8 cellular contexts compared by ENCODE assay signal in the genomic region with DNA sequence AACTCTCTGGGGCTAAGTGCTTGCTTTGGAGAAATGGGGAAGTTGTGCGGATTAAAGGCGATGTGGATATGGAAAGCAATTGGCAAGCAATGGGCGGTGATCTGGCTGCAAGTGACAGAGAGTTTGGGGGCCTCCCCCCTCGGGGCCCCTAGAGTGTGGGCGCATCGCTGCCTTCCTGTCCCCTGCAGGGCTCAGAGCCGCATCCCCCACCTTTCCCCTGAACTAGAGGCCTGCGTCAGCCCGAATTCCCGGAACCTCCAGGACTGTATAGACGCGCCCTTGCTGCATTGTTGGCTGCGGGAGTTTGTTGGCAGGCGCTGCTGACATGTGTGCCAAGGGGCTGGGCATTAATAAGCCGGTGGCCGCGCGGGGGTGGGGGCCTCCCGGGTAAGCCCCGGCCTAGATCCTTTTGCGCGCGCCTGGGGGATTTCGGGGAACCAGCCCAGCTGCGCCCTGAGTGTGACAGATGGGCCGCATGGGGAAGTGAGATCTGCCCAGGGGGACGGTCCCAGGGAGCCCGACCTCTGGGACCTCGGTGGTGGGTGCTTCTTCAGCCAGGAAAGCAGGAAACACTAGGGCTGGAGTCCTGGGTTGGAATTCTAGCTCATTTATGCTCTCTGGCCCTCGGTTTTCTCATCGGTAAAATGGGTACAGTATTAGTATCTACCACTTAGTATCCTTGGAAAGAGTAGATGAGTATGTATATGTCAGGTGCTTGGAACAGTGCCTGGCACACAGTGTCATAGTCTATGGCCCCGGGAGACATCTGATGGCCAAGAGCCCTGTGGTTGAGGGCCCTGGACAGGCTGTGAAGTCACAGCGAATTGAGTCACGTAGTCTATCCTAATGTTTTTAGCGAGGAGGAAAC. TPM values are rescaled to one million over a fixed set of nuclear protein-coding genes. Genes with fewer than 3 reads are reported as not detected.
DNase-seq lines count a peak whose midpoint lies in the region; ATAC-seq, FAIRE-seq and TF ChIP-seq lines count a peak whose summit lies in the region.

No MANE protein-coding gene starts in this region.

- peak overlapping the region; percentile 44 for H3K23ac ChIP-seq in IMR-90 (ENCODE audit: low read depth, low read length)

- POLR2A ChIA-PET in IMR-90 (lab: Charles Lee; ENCODE audit: unreplicated experiment) = interaction anchor here (0.6 kb wide), 1 partner anchor 1307 kb away, joined by 6 read pairs; the partner anchor contains the start of genes DCUN1D3 and LYRM1
- POLR2A ChIA-PET in activated naive CD8-positive, alpha-beta T cell treated with anti-CD3 and anti-CD28 coated beads, Interleukin-2, amount 10 ng/mL, durations not matched to agents 7 days and 5 days (lab: Charles Lee) = interaction anchor here (0.8 to 2.7 kb wide), 8 partner anchors 11 to 230 kb away, joined by 3 to 38 read pairs (median 6); partner anchors contain the start of gene POLR3E

- H3K9me1 ChIP-seq in IMR-90 (ENCODE audit: insufficient read depth, low read length) = peaks cover 6% of the 10 kb centered on the region

- in situ Hi-C loops in IMR-90 (cut with MboI; ENCODE audit: low sequenced_read_pairs) = no loop called here

- H3K4me3 Mint-ChIP-seq in activated naive CD8-positive, alpha-beta T cell treated with anti-CD3 and anti-CD28 coated beads, Interleukin-2, amount 10 ng/mL, durations not matched to agents 7 days and 5 days = peak overlapping the region; percentile 98

- H2AFZ ChIP-seq in IMR-90 (replicated peaks; ENCODE audit: low read length, poor library complexity) = peak overlapping the region; percentile 96

- peaks cover 31% of the 10 kb centered on the region for H3K4me1 Mint-ChIP-seq in activated naive CD8-positive, alpha-beta T cell treated with anti-CD3 and anti-CD28 coated beads, Interleukin-2, amount 10 ng/mL, durations not matched to agents 7 days and 5 days

- H4K20me1 ChIP-seq in BLaER1 treated with 17β-estradiol and CSF1 and Interleukin-3, amounts not matched to agents 10 nM and 100 nM = peaks cover 13 to 48% (median 20%) of the 10 kb centered on the region in 11 experiments; a peak in 18 of 22 replicates
- H4K20me1 ChIP-seq in IMR-90 (ENCODE audit: insufficient read depth, low read length) = peaks cover 35% of the 10 kb centered on the region

- CTCF ChIA-PET in IMR-90 (lab: Yijun Ruan, JAX) = interaction anchor here (2.3 kb wide), 1 partner anchor 94 kb away, joined by 7 read pairs; no protein-coding TSS in a partner anchor

- 2% methylated on average over 14 of the region's 35 CpGs; no CpG with 5 or more reads in 1 of the 2 experiments for WGBS in IMR-90 (ENCODE audit: extremely low coverage in 2 of 2, insufficient read length in 1 of 2), 2 experiments
- 5 to 6% methylated on average over 34 to 35 of the region's 35 CpGs for WGBS in pancreas, 2 donors

- no peak for TF ChIP-seq CTCF in IMR-90 (conservative IDR thresholded peaks at IDR 0.05; ENCODE audit: low read depth, low read length)
- TF ChIP-seq CTCF in pancreas (IDR thresholded peaks at IDR 0.05) = no peak

- peaks cover 8 to 30% (median 19%) of the 10 kb centered on the region in 11 experiments; a peak in 19 of 22 replicates for H3K36me3 ChIP-seq in BLaER1 treated with 17β-estradiol and CSF1 and Interleukin-3, amounts not matched to agents 10 nM and 100 nM
- H3K36me3 ChIP-seq in IMR-90 (ENCODE audit: control insufficient read depth, insufficient read depth, low read length) = peaks cover 3% of the 10 kb centered on the region; the same call in 1 of the 2 replicates
- H3K36me3 ChIP-seq in SK-N-MC (ENCODE audit: insufficient read depth, low read length) = no peaks in the 10 kb centered on the region; the same call in 1 of the 2 replicates
- H3K36me3 ChIP-seq in pancreas = no peaks in the 10 kb centered on the region

- no peak overlapping the region for H2BK120ac ChIP-seq in IMR-90 (ENCODE audit: low read depth, low read length)

- H3K14ac ChIP-seq in IMR-90 (replicated peaks; ENCODE audit: low read depth, low read length) = peak overlapping the region; percentile 71

- H3K36me3 Mint-ChIP-seq in activated naive CD8-positive, alpha-beta T cell treated with anti-CD3 and anti-CD28 coated beads, Interleukin-2, amount 10 ng/mL, durations not matched to agents 7 days and 5 days = peaks cover 16% of the 10 kb centered on the region

- H3K27ac ChIP-seq in BLaER1 treated with 17β-estradiol and CSF1 and Interleukin-3, amounts not matched to agents 10 nM and 100 nM = peak overlapping the region; percentile 74 to 86 (median 81)
- H3K27ac ChIP-seq in IMR-90 (ENCODE audit: insufficient read depth, low read length) (peak overlapping the region; percentile 71), SK-N-MC (no peak overlapping the region), pancreas (peak overlapping the region; percentile 83 to 92 (median 86))

- FAIRE-seq in pancreas (lab: Jason Lieb, UNC) = no peak

- no peak for TF ChIP-seq POLR2A in IMR-90 (IDR thresholded peaks at IDR 0.05; ENCODE audit: low read depth, low read length)

- peak overlapping the region; percentile 83 for H2AK9ac ChIP-seq in IMR-90 (replicated peaks; ENCODE audit: low read depth, low read length, poor library complexity)

- BruUV-seq in IMR-90 (replicated peaks; lab: Mats Ljungman, UMichigan) = no TSS peak

- peaks cover 0 to 14% (median 10%) of the 10 kb centered on the region in 11 experiments; a peak in 15 of 22 replicates for H3K9me3 ChIP-seq in BLaER1 treated with 17β-estradiol and CSF1 and Interleukin-3, amounts not matched to agents 10 nM and 100 nM (replicated peaks in 1 of 11)
- H3K9me3 ChIP-seq in IMR-90 (ENCODE audit: control insufficient read depth, insufficient read depth, low read length) (no peaks in the 10 kb centered on the region), SK-N-MC (ENCODE audit: low read depth, low read length) (no peaks in the 10 kb centered on the region), pancreas (no peaks in the 10 kb centered on the region)

- peaks cover 37 to 60% (median 51%) of the 10 kb centered on the region in 10 experiments for H3K4me1 ChIP-seq in BLaER1 treated with 17β-estradiol and CSF1 and Interleukin-3, amounts not matched to agents 10 nM and 100 nM
- peaks cover 7% of the 10 kb centered on the region; the same call in 1 of the 2 replicates for H3K4me1 ChIP-seq in IMR-90 (ENCODE audit: control insufficient read depth, insufficient read depth, low read length)
- H3K4me1 ChIP-seq in pancreas = peaks cover 0 to 18% (median 11%) of the 10 kb centered on the region in 3 donors

- H3K4me2 ChIP-seq in BLaER1 treated with 17β-estradiol and CSF1 and Interleukin-3, amounts not matched to agents 10 nM and 100 nM = peak overlapping the region; percentile 83 to 97 (median 89)
- peak overlapping the region; percentile 82 for H3K4me2 ChIP-seq in IMR-90 (ENCODE audit: low read depth, low read length)

- H3K4ac ChIP-seq in IMR-90 (ENCODE audit: low read depth, low read length) = peak overlapping the region; percentile 68

- intact Hi-C loops in IMR-90 (cut with micrococcal nuclease) = loop anchor here (1.0 kb wide), 2 partner anchors 8 to 90 kb away; partner anchors contain the start of gene POLR3E
- intact Hi-C loops in Right ventricle myocardium inferior (cut with DNase I) = loop anchor here (1.0 to 2.0 kb wide), 3 partner anchors 18 to 90 kb away; partner anchors contain the start of gene POLR3E
- intact Hi-C loops in pancreas (cut with DNase I) = loop anchor here in 1 of 3 donors (5.0 kb wide), 1 partner anchor 85 kb away; no protein-coding TSS in a partner anchor

- H2AK5ac ChIP-seq in IMR-90 (ENCODE audit: low read depth, low read length) = peak overlapping the region; percentile 9; the same call in 1 of the 2 replicates

- H3K4me3 ChIP-seq in BLaER1 treated with 17β-estradiol and CSF1 and Interleukin-3, amounts not matched to agents 10 nM and 100 nM = peak overlapping the region; percentile 75 to 93 (median 88)
- H3K4me3 ChIP-seq in IMR-90 (ENCODE audit: insufficient read depth, low read depth, low read length) (peak overlapping the region; percentile 73), SK-N-MC (peak overlapping the region; percentile 97), pancreas (peak overlapping the region; percentile 63 to 95 (median 86))

- no peak overlapping the region for H2BK15ac ChIP-seq in IMR-90 (ENCODE audit: low read depth, low read length)

- no peaks in the 10 kb centered on the region for H3K27me3 ChIP-seq in BLaER1 treated with 17β-estradiol and CSF1 and Interleukin-3, amounts not matched to agents 10 nM and 100 nM
- H3K27me3 ChIP-seq in IMR-90 (ENCODE audit: control insufficient read depth, insufficient read depth, low read length) (no peaks in the 10 kb centered on the region), pancreas (no peaks in the 10 kb centered on the region)

- peak overlapping the region; percentile 84 for H3K27ac Mint-ChIP-seq in activated naive CD8-positive, alpha-beta T cell treated with anti-CD3 and anti-CD28 coated beads, Interleukin-2, amount 10 ng/mL, durations not matched to agents 7 days and 5 days

- peaks cover 4% of the 10 kb centered on the region for H3K9me3 Mint-ChIP-seq in activated naive CD8-positive, alpha-beta T cell treated with anti-CD3 and anti-CD28 coated beads, Interleukin-2, amount 10 ng/mL, durations not matched to agents 7 days and 5 days

- H4K5ac ChIP-seq in IMR-90 (ENCODE audit: low read depth, low read length) = no peak overlapping the region

- H3K9ac ChIP-seq in BLaER1 treated with 17β-estradiol and CSF1 and Interleukin-3, amounts not matched to agents 10 nM and 100 nM = peak overlapping the region; percentile 81 to 91 (median 87)
- H3K9ac ChIP-seq in IMR-90 (ENCODE audit: low read depth, low read length) = peak overlapping the region; percentile 73
- peak overlapping the region; percentile 84 for H3K9ac ChIP-seq in SK-N-MC (ENCODE audit: insufficient read length)

- peak overlapping the region; percentile 63 for H2BK5ac ChIP-seq in IMR-90 (ENCODE audit: low read depth, low read length, poor library complexity, severe bottlenecking)

- ATAC-seq in GM19455 (IDR thresholded peaks at IDR 0.05; ENCODE audit: unreplicated experiment) (peak; percentile 42), IMR-90 (ENCODE audit: low read depth) (peak; percentile 42), Right ventricle myocardium inferior (peak; percentile 74), pancreas (peak; percentile 72 to 78 (median 74))
- peak; percentile 43 for ATAC-seq in activated naive CD8-positive, alpha-beta T cell treated with anti-CD3 and anti-CD28 coated beads, Interleukin-2, amount 10 ng/mL, durations not matched to agents 7 days and 5 days (ENCODE audit: low read depth)

- H3K27me3 Mint-ChIP-seq in activated naive CD8-positive, alpha-beta T cell treated with anti-CD3 and anti-CD28 coated beads, Interleukin-2, amount 10 ng/mL, durations not matched to agents 7 days and 5 days = no peaks in the 10 kb centered on the region

- peak; percentile 57 for DNase-seq in IMR-90
- DNase-seq in SK-N-MC (ENCODE audit: low read depth, low spot score) = no peak
- peak; percentile 63 for DNase-seq in activated naive CD8-positive, alpha-beta T cell treated with anti-CD3 and anti-CD28 coated beads, Interleukin-2, amount 10 ng/mL, durations not matched to agents 7 days and 5 days
- DNase-seq in Right ventricle myocardium inferior (ENCODE audit: missing footprints) = peak; percentile 94
- peak; percentile 85 to 93 (median 88) for DNase-seq in pancreas
- DNase-seq in ureter (ENCODE audit: low spot score) = peak; percentile 79

- H4K8ac ChIP-seq in IMR-90 (ENCODE audit: low read depth in 2 of 2, low read length in 2 of 2) = peak overlapping the region in 1 of 2 experiments; percentile 24; a peak in 1 of 4 replicates

- H4K91ac ChIP-seq in IMR-90 (ENCODE audit: insufficient read depth, low read depth, low read length) = peak overlapping the region; percentile 1; the same call in 1 of the 2 replicates

- H3K79me1 ChIP-seq in IMR-90 (ENCODE audit: low read depth in 1 of 2, low read length in 2 of 2) = peaks cover 24 to 54% of the 10 kb centered on the region in 2 experiments

- no peak for TF ChIP-seq RAD21 in IMR-90 (IDR thresholded peaks at IDR 0.05; ENCODE audit: low read length)

- no peak overlapping the region for H2BK20ac ChIP-seq in IMR-90 (ENCODE audit: low read depth, low read length)

- dilution Hi-C loops in IMR-90 (cut with HindIII; ENCODE audit: low sequenced_read_pairs, unreplicated experiment) = no loop called here

- H3K56ac ChIP-seq in IMR-90 (ENCODE audit: extremely low read depth, insufficient read depth, low read length) = peak overlapping the region; percentile 78

- H3K18ac ChIP-seq in IMR-90 (ENCODE audit: low read depth, low read length) = peak overlapping the region; percentile 3; the same call in 1 of the 2 replicates

RNA-seq across cellular contexts. Expression of gene EEF2K, which starts 1.0 kb away (rescaled TPM):
- 9.7 and 10.3 TPM in 2 replicates for total RNA-seq in IMR-90 (2012; rRNA removed)
- 16.5 and 19.1 TPM in 2 replicates for polyA plus RNA-seq in IMR-90 (2012; rRNA removed)
- polyA plus RNA-seq in IMR-90 (2012; cell fraction: cytosol; rRNA removed) = 6.2 and 9.4 TPM in 2 replicates
- 27.4 and 28.6 TPM in 2 replicates for polyA plus RNA-seq in IMR-90 (2012; cell fraction: nucleus; rRNA removed; ENCODE audit: low replicate concordance)
- 10 to 100 TPM; 25.7 to 26.1 TPM for total RNA-seq in activated naive CD8-positive, alpha-beta T cell treated with anti-CD3 and anti-CD28 coated beads, Interleukin-2, amount 10 ng/mL, durations not matched to agents 7 days and 5 days
- total RNA-seq in Right ventricle myocardium inferior = 28.8 TPM
- total RNA-seq in pancreas = 10 to 100 TPM; 15.0 to 21.1 (median 18.2) TPM
- polyA plus RNA-seq in pancreas = 1 to 10 TPM; 6.1 to 9.2 TPM
- 52.7 TPM for total RNA-seq in ureter

RNA-seq across cellular contexts. Expression of gene SDR42E2, which starts 44.8 kb away (rescaled TPM):
- total RNA-seq in IMR-90 (2012; rRNA removed) (not detected in 2 replicates), Right ventricle myocardium inferior (not detected), pancreas (not detected), ureter (0.18 TPM)
- polyA plus RNA-seq in IMR-90 (2012; rRNA removed) (not detected in 2 replicates), pancreas (under 1 TPM in 1 of 2 donors, not detected in 1; 0.07 TPM)
- polyA plus RNA-seq in IMR-90 (2012; cell fraction: cytosol; rRNA removed) = not detected in 2 replicates
- not detected in 2 replicates for polyA plus RNA-seq in IMR-90 (2012; cell fraction: nucleus; rRNA removed; ENCODE audit: low replicate concordance)
- under 1 TPM; 0.23 to 0.44 TPM for total RNA-seq in activated naive CD8-positive, alpha-beta T cell treated with anti-CD3 and anti-CD28 coated beads, Interleukin-2, amount 10 ng/mL, durations not matched to agents 7 days and 5 days
